ENCODE assay signal across 1 cellular context in genomic region chr6:26312501-26313390, GRCh38.
TF ChIP-seq lines count a peak whose summit lies in the region.

No MANE protein-coding gene starts in this region.

TF ChIP-seq in HepG2, 621 proteins besides CTCF, POLR2A, EP300 and RAD21 (continued from another document and continues in another):
- TF ChIP-seq ATF3 (CRISPR knock-in tag; IDR thresholded peaks at IDR 0.05), result peak; percentile 65; the same call in 1 of the 2 replicates
- no peak for TF ChIP-seq TP53 (CRISPR knock-in tag; conservative IDR thresholded peaks at IDR 0.05)
- no peak for TF ChIP-seq ZNF367 (CRISPR knock-in tag; IDR thresholded peaks at IDR 0.05; ENCODE audit: borderline replicate concordance)
- TF ChIP-seq JUN (CRISPR knock-in tag; IDR thresholded peaks at IDR 0.05), result 0 out of 2 replicates have a peak, but pooled peaks have one; percentile 37
- 0 out of 2 replicates have a peak, but pooled peaks have one; percentile 66 for TF ChIP-seq ZNF839 (CRISPR knock-in tag; IDR thresholded peaks at IDR 0.05; ENCODE audit: borderline replicate concordance)
- no peak for TF ChIP-seq ZSCAN22 (CRISPR knock-in tag; IDR thresholded peaks at IDR 0.05)
- TF ChIP-seq SNAPC2 (CRISPR knock-in tag; IDR thresholded peaks at IDR 0.05), result peak; percentile 20; the same call in 1 of the 2 replicates
- no peak for TF ChIP-seq THAP7 (CRISPR knock-in tag; IDR thresholded peaks at IDR 0.05)
- peak; percentile 83; the same call in 1 of the 2 replicates for TF ChIP-seq SRY (CRISPR knock-in tag; IDR thresholded peaks at IDR 0.05)
- TF ChIP-seq DNMT3B (CRISPR knock-in tag; conservative IDR thresholded peaks at IDR 0.05), result no peak
- TF ChIP-seq SMARCC2 (IDR thresholded peaks at IDR 0.05), result no peak
- no peak for TF ChIP-seq NFYB (CRISPR knock-in tag; IDR thresholded peaks at IDR 0.05)
- peak; percentile 51 for TF ChIP-seq MAX (IDR thresholded peaks at IDR 0.05)
- peak; percentile 63; the same call in 1 of the 2 replicates for TF ChIP-seq ZNF337 (CRISPR knock-in tag; IDR thresholded peaks at IDR 0.05; ENCODE audit: borderline replicate concordance, low read depth)
- 0 out of 2 replicates have a peak, but pooled peaks have one; percentile 35 for TF ChIP-seq NR2F6 (IDR thresholded peaks at IDR 0.05)
- TF ChIP-seq NR2F6 (CRISPR knock-in tag; IDR thresholded peaks at IDR 0.05), result peak; percentile 68
- TF ChIP-seq ZNF30 (CRISPR knock-in tag; IDR thresholded peaks at IDR 0.05), result no peak
- no peak for TF ChIP-seq ZNF549 (CRISPR knock-in tag; IDR thresholded peaks at IDR 0.05)
- no peak for TF ChIP-seq ZNF552 (CRISPR knock-in tag; IDR thresholded peaks at IDR 0.05; ENCODE audit: borderline replicate concordance)
- no peak; the same call in 1 of the 2 replicates for TF ChIP-seq ZNF782 (CRISPR knock-in tag; IDR thresholded peaks at IDR 0.05; ENCODE audit: borderline replicate concordance)
- TF ChIP-seq ZNF136 (CRISPR knock-in tag; IDR thresholded peaks at IDR 0.05; ENCODE audit: low read depth), result no peak
- TF ChIP-seq CHCHD3 (CRISPR knock-in tag; IDR thresholded peaks at IDR 0.05), result no peak
- no peak for TF ChIP-seq ZNF850 (CRISPR knock-in tag; conservative IDR thresholded peaks at IDR 0.05)
- no peak for TF ChIP-seq ZNF317 (CRISPR knock-in tag; IDR thresholded peaks at IDR 0.05)
- TF ChIP-seq EZH2 (conservative IDR thresholded peaks at IDR 0.05; ENCODE audit: low read depth, low read length), result no peak
- TF ChIP-seq MAFF (IDR thresholded peaks at IDR 0.05; ENCODE audit: low read depth, low read length), result 0 out of 2 replicates have a peak, but pooled peaks have one; percentile 12
- 0 out of 2 replicates have a peak, but pooled peaks have one; percentile 55 for TF ChIP-seq ATF6 (CRISPR knock-in tag; conservative IDR thresholded peaks at IDR 0.05)
- TF ChIP-seq JUND (CRISPR knock-in tag; IDR thresholded peaks at IDR 0.05), result no peak
- no peak for TF ChIP-seq FOXP1 (IDR thresholded peaks at IDR 0.05)
- 0 out of 2 replicates have a peak, but pooled peaks have one; percentile 45 for TF ChIP-seq FOXP1 (CRISPR knock-in tag; IDR thresholded peaks at IDR 0.05)
- TF ChIP-seq EHMT2 (IDR thresholded peaks at IDR 0.05; ENCODE audit: borderline replicate concordance, low read depth, low read length), result peak; percentile 76; the same call in 1 of the 2 replicates
- peak; percentile 92 for TF ChIP-seq ZMYM2 (CRISPR knock-in tag; IDR thresholded peaks at IDR 0.05)
- no peak for TF ChIP-seq KAT2B (IDR thresholded peaks at IDR 0.05; ENCODE audit: borderline replicate concordance, low read depth, low read length)
- TF ChIP-seq RERE (CRISPR knock-in tag; IDR thresholded peaks at IDR 0.05; ENCODE audit: low read depth), result no peak
- TF ChIP-seq ZNF160 (CRISPR knock-in tag; IDR thresholded peaks at IDR 0.05), result no peak
- 0 out of 2 replicates have a peak, but pooled peaks have one; percentile 37 for TF ChIP-seq ZBTB7A (CRISPR knock-in tag; IDR thresholded peaks at IDR 0.05)
- TF ChIP-seq TEAD3 (CRISPR knock-in tag; optimal IDR thresholded peaks at IDR 0.05; ENCODE audit: borderline replicate concordance), result peak; percentile 47
- peak; percentile 63; the same call in 1 of the 2 replicates for TF ChIP-seq PPARG (CRISPR knock-in tag; conservative IDR thresholded peaks at IDR 0.05)
- peak; percentile 75 for TF ChIP-seq ZNF777 (CRISPR knock-in tag; IDR thresholded peaks at IDR 0.05)
- no peak; the same call in none of the 2 replicates for TF ChIP-seq PITX1 (CRISPR knock-in tag; IDR thresholded peaks at IDR 0.05)
- no peak for TF ChIP-seq ZNF142 (CRISPR knock-in tag; IDR thresholded peaks at IDR 0.05)
- no peak for TF ChIP-seq HNF4A (CRISPR knock-in tag; IDR thresholded peaks at IDR 0.05)
- TF ChIP-seq HNF4G (IDR thresholded peaks at IDR 0.05; ENCODE audit: borderline replicate concordance, low read depth, low read length), result no peak
- TF ChIP-seq HNF4G (CRISPR knock-in tag; IDR thresholded peaks at IDR 0.05; ENCODE audit: borderline replicate concordance, low read depth), result 0 out of 2 replicates have a peak, but pooled peaks have one; percentile 54
- TF ChIP-seq PHF20 (CRISPR knock-in tag; IDR thresholded peaks at IDR 0.05), result no peak
- TF ChIP-seq DMAP1 (CRISPR knock-in tag; IDR thresholded peaks at IDR 0.05), result peak; percentile 23; the same call in 1 of the 2 replicates
- no peak for TF ChIP-seq HMGXB3 (CRISPR knock-in tag; IDR thresholded peaks at IDR 0.05; ENCODE audit: borderline replicate concordance)
- TF ChIP-seq CENPT (CRISPR knock-in tag; IDR thresholded peaks at IDR 0.05; ENCODE audit: low read depth), result no peak
- TF ChIP-seq ZNF674 (CRISPR knock-in tag; IDR thresholded peaks at IDR 0.05; ENCODE audit: low read depth), result no peak
